In the genomic region with DNA sequence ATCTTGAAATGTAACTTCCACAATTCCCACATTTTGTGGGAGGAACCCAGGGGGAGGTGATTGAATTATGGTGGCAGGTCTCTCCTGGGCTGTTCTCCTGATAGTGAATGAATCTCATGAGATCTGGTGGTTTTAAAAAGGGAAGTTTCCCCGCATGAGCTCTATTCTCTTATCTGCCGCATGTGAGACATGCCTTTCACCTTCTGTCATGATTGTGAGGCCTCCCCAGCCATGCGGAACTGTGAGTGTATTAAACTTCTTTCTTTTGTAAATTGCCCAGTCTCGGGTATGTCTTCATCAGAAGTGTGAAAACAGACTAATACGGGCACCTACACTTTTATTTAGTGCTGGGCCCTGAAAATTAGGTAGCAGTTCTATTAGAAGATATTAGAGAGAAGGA, we compare ENCODE assay signal across 13 cellular contexts. TPM values are rescaled to one million over a fixed set of nuclear protein-coding genes. Genes with fewer than 3 reads are reported as not detected.
DNase-seq lines count a peak whose midpoint lies in the region; ATAC-seq and TF ChIP-seq lines count a peak whose summit lies in the region.
"Had no signal": no experiment of that assay in that cellular context is flagged by ENCODE, and none has a peak within 500 bp of the region (broad histone marks: within the 10 kb centered on the region; RNA-seq: fewer than 3 reads in every experiment).

No MANE protein-coding gene starts in this region.

- no peaks in the 10 kb centered on the region for H3K27me3 Mint-ChIP-seq in glutamatergic neuron (ENCODE audit: unreplicated experiment)
- H3K27me3 Mint-ChIP-seq: CD4-positive, CD25-positive, alpha-beta regulatory T cell had no signal

- peaks cover 8% of the 10 kb centered on the region for H3K36me3 Mint-ChIP-seq in glutamatergic neuron (ENCODE audit: unreplicated experiment)
- H3K36me3 Mint-ChIP-seq: CD4-positive, CD25-positive, alpha-beta regulatory T cell had no signal

- ATAC-seq in GM19328 (IDR thresholded peaks at IDR 0.05; ENCODE audit: unreplicated experiment) (peak; percentile 58), HG02852 (IDR thresholded peaks at IDR 0.05; ENCODE audit: unreplicated experiment) (peak; percentile 92)
- ATAC-seq: right lobe of liver had no signal

- no peaks in the 10 kb centered on the region for H3K27me3 ChIP-seq in HL-60 (ENCODE audit: insufficient read depth, poor library complexity, severe bottlenecking)

- TF ChIP-seq CTCF in HL-60 (IDR thresholded peaks at IDR 0.05; ENCODE audit: insufficient read depth, low read length) (no peak), glutamatergic neuron (IDR thresholded peaks at IDR 0.05; ENCODE audit: partially characterized antibody, unreplicated experiment) (no peak)

- peak overlapping the region; percentile 70 for H3K27ac ChIP-seq in HL-60 (replicated peaks)
- H3K27ac ChIP-seq: epithelial cell of prostate, right lobe of liver had no signal

- H3K4me1 Mint-ChIP-seq in glutamatergic neuron (ENCODE audit: low read depth, unreplicated experiment) = peaks cover 6% of the 10 kb centered on the region
- H3K4me1 Mint-ChIP-seq: CD4-positive, CD25-positive, alpha-beta regulatory T cell had no signal

- H3K4me3 ChIP-seq in HL-60 (replicated peaks; ENCODE audit: insufficient read depth, low read length) = no peak overlapping the region
- H3K4me3 ChIP-seq: right lobe of liver had no signal

- H3K4me3 Mint-ChIP-seq in glutamatergic neuron (ENCODE audit: unreplicated experiment) = no peak overlapping the region
- H3K4me3 Mint-ChIP-seq: CD4-positive, CD25-positive, alpha-beta regulatory T cell had no signal

- H3K9me3 Mint-ChIP-seq in glutamatergic neuron (ENCODE audit: unreplicated experiment) = no peaks in the 10 kb centered on the region

- no peak overlapping the region for H3K27ac Mint-ChIP-seq in glutamatergic neuron (ENCODE audit: unreplicated experiment)

- DNase-seq in HL-60 (ENCODE audit: low read depth in 1 of 2, low spot score in 1 of 2) (peak in 1 of 2 experiments; percentile 78), renal cortical epithelial cell (ENCODE audit: low read depth) (peak; percentile 40), nucleus accumbens (lab: John Stamatoyannopoulos, UW) (no peak), glutamatergic neuron (no peak)
- DNase-seq in effector CD8-positive, alpha-beta T cell (lab: John Stamatoyannopoulos, UW) = no peak
- DNase-seq: CD4-positive, CD25-positive, alpha-beta regulatory T cell; HCEC 1CT; NCI-H187; right lobe of liver; T1000 had no signal

RNA-seq across cellular contexts. Expression of a gene that starts 45.8 kb away (rescaled TPM):
- total RNA-seq in renal cortical epithelial cell (1.3 and 4.7 TPM in 2 replicates), glutamatergic neuron (ENCODE audit: unreplicated experiment) (0.47 TPM)
